18 cellular contexts compared by ENCODE assay signal in genomic region chr21:27143476-27143875, GRCh38.
DNase-seq lines count a peak whose midpoint lies in the region; ATAC-seq, FAIRE-seq and TF ChIP-seq lines count a peak whose summit lies in the region.
"Had no signal": no experiment of that assay in that cellular context is flagged by ENCODE, and none has a peak within 500 bp of the region (broad histone marks: within the 10 kb centered on the region; RNA-seq: fewer than 3 reads in every experiment).

No MANE protein-coding gene starts in this region.

- H3K27me3 Mint-ChIP-seq in stimulated activated memory B cell treated with anti-CD40 and anti-IgM and Interleukin-4, amounts not matched to agents 10 μg/mL and 1 μg/mL and 100 μg/mL, for 72 hours, result no peaks in the 10 kb centered on the region
- H3K27me3 Mint-ChIP-seq: CD4-positive, alpha-beta memory T cell had no signal

- H3K27ac ChIP-seq in right cardiac atrium (ENCODE audit: low read length), result no peak overlapping the region
- H3K27ac ChIP-seq in right atrium auricular region, result no peak overlapping the region
- H3K27ac ChIP-seq in kidney (ENCODE audit: low read depth in 2 of 2, low read length in 2 of 2), result no peak overlapping the region
- H3K27ac ChIP-seq in small intestine (ENCODE audit: low read depth in 1 of 2, low read length in 1 of 2), result no peak overlapping the region
- H3K27ac ChIP-seq: GM23248 had no signal

- TF ChIP-seq CTCF in right atrium auricular region (IDR thresholded peaks at IDR 0.05), result no peak
- no peak for TF ChIP-seq CTCF in kidney (IDR thresholded peaks at IDR 0.05; ENCODE audit: borderline replicate concordance, extremely low read depth, insufficient read depth)

- H3K27me3 ChIP-seq in right cardiac atrium (ENCODE audit: control insufficient read depth, insufficient read depth) (no peaks in the 10 kb centered on the region), right atrium auricular region (no peaks in the 10 kb centered on the region), small intestine (ENCODE audit: control insufficient read depth in 2 of 2, insufficient read depth in 2 of 2, low read length in 2 of 2) (no peaks in the 10 kb centered on the region)

- H3K9me3 ChIP-seq in right cardiac atrium (ENCODE audit: control insufficient read depth, low read length), result no peaks in the 10 kb centered on the region
- no peaks in the 10 kb centered on the region for H3K9me3 ChIP-seq in right atrium auricular region
- H3K9me3 ChIP-seq in kidney (ENCODE audit: control insufficient read depth in 1 of 2, low read length in 2 of 2), result no peaks in the 10 kb centered on the region
- H3K9me3 ChIP-seq in small intestine (ENCODE audit: control insufficient read depth, low read depth), result no peaks in the 10 kb centered on the region
- H3K9me3 ChIP-seq: Caco-2 had no signal

- WGBS in right cardiac atrium, result 95% methylated on average over 31 of the region's 31 CpGs
- 93 to 96% (median 94%) methylated on average over 30 to 31 of the region's 31 CpGs for WGBS in small intestine, 3 donors

- H3K9ac ChIP-seq in kidney (ENCODE audit: low read length in 2 of 2), result no peak overlapping the region
- H3K9ac ChIP-seq: GM23248 had no signal

- no peaks in the 10 kb centered on the region for H3K4me1 Mint-ChIP-seq in stimulated activated memory B cell treated with anti-CD40 and anti-IgM and Interleukin-4, amounts not matched to agents 10 μg/mL and 1 μg/mL and 100 μg/mL, for 72 hours
- H3K4me1 Mint-ChIP-seq: CD4-positive, alpha-beta memory T cell had no signal

- no peak overlapping the region for H3K27ac Mint-ChIP-seq in stimulated activated memory B cell treated with anti-CD40 and anti-IgM and Interleukin-4, amounts not matched to agents 10 μg/mL and 1 μg/mL and 100 μg/mL, for 72 hours
- H3K27ac Mint-ChIP-seq: CD4-positive, alpha-beta memory T cell had no signal

- peak in 1 of 2 donors; percentile 16 for ATAC-seq in right cardiac atrium
- ATAC-seq in stimulated activated memory B cell treated with anti-CD40 and anti-IgM and Interleukin-4, amounts not matched to agents 10 μg/mL and 1 μg/mL and 100 μg/mL, for 72 hours, result peak; percentile 41

- no peak overlapping the region for H3K4me3 Mint-ChIP-seq in stimulated activated memory B cell treated with anti-CD40 and anti-IgM and Interleukin-4, amounts not matched to agents 10 μg/mL and 1 μg/mL and 100 μg/mL, for 72 hours
- H3K4me3 Mint-ChIP-seq: CD4-positive, alpha-beta memory T cell had no signal

- H3K36me3 Mint-ChIP-seq in stimulated activated memory B cell treated with anti-CD40 and anti-IgM and Interleukin-4, amounts not matched to agents 10 μg/mL and 1 μg/mL and 100 μg/mL, for 72 hours, result no peaks in the 10 kb centered on the region
- H3K36me3 Mint-ChIP-seq: CD4-positive, alpha-beta memory T cell had no signal

- H3K9me3 Mint-ChIP-seq in stimulated activated memory B cell treated with anti-CD40 and anti-IgM and Interleukin-4, amounts not matched to agents 10 μg/mL and 1 μg/mL and 100 μg/mL, for 72 hours, result peaks cover 8% of the 10 kb centered on the region

- no peak for FAIRE-seq in kidney (lab: Jason Lieb, UNC)
- no peak for FAIRE-seq in small intestine (lab: Jason Lieb, UNC)
- FAIRE-seq: G401.6, GM12892, H1 had no signal

- DNase-seq in right cardiac atrium, result peak in 2 of 3 donors; percentile 27 to 52
- no peak for DNase-seq in right atrium auricular region (ENCODE audit: low spot score)
- peak; percentile 62 for DNase-seq in kidney
- DNase-seq in COLO829 (ENCODE audit: low spot score), result no peak
- DNase-seq in small intestine, result no peak
- no peak for DNase-seq in activated CD4-positive, alpha-beta T cell treated with anti-CD3 and anti-CD28 coated beads, Interleukin-2, amount 50 U/mL, for 1 hour
- DNase-seq: C1 segment of cervical spinal cord; Caco-2; CD4-positive, alpha-beta memory T cell; DMS153; DND-41; GM23248; H7; HCEC 1CT had no signal

- intact Hi-C loops in right cardiac atrium (cut with DNase I), result no loop called here
- intact Hi-C loops in kidney (cut with DNase I), result no loop called here

- H3K4me1 ChIP-seq in right cardiac atrium (ENCODE audit: control insufficient read depth, insufficient read depth, low read length) (no peaks in the 10 kb centered on the region), right atrium auricular region (peaks cover 0 to 2% of the 10 kb centered on the region in 2 donors), kidney (ENCODE audit: control insufficient read depth in 1 of 2, insufficient read depth in 1 of 2, low read depth in 1 of 2, low read length in 2 of 2) (no peaks in the 10 kb centered on the region), small intestine (ENCODE audit: control insufficient read depth in 2 of 2, insufficient read depth in 1 of 2, low read depth in 1 of 2, low read length in 1 of 2) (no peaks in the 10 kb centered on the region)
- H3K4me1 ChIP-seq: Caco-2 had no signal

- H3K36me3 ChIP-seq in right atrium auricular region (no peaks in the 10 kb centered on the region), kidney (ENCODE audit: control insufficient read depth in 1 of 2, insufficient read depth in 2 of 2, low read length in 2 of 2) (no peaks in the 10 kb centered on the region), small intestine (ENCODE audit: control insufficient read depth in 2 of 2, insufficient read depth in 2 of 2, low read length in 2 of 2) (no peaks in the 10 kb centered on the region)

- H3K4me3 ChIP-seq in right cardiac atrium (ENCODE audit: low read length) (no peak overlapping the region), right atrium auricular region (no peak overlapping the region), kidney (ENCODE audit: low read length in 2 of 2) (no peak overlapping the region), small intestine (ENCODE audit: low read depth in 1 of 2, low read length in 2 of 2) (no peak overlapping the region)
- H3K4me3 ChIP-seq: GM23248 had no signal

Comparison
In these comparisons a context has a peak if more than half of its experiments do, and no peak if none do; other contexts are left out.
1. DNase-seq: peak in right cardiac atrium (2 of 3) and kidney (single experiment); none in right atrium auricular region (single experiment), COLO829 (single experiment), small intestine (single experiment) and activated CD4-positive, alpha-beta T cell treated with anti-CD3 and anti-CD28 coated beads, Interleukin-2, amount 50 U/mL, for 1 hour (single experiment).